In genomic region chr10:119268871-119269506, GRCh38 we compare ENCODE assay signal across 8 cellular contexts.
DNase-seq lines count a peak whose midpoint lies in the region; ATAC-seq, FAIRE-seq and TF ChIP-seq lines count a peak whose summit lies in the region.

No MANE protein-coding gene starts in this region.

- DNase-seq in activated CD4-positive, alpha-beta T cell treated with anti-CD3 and anti-CD28 coated beads, Interleukin-2, amount 10 ng/mL, durations not matched to agents 24 days and 14 days = peak; percentile 95
- peak; percentile 46 for DNase-seq in endothelial cell of umbilical vein (ENCODE audit: low read depth, low spot score)
- peak; percentile 20 for DNase-seq in stimulated activated CD8-positive, alpha-beta memory T cell treated with anti-CD3 and anti-CD28 coated beads, Interleukin-15, amount 100 ng/mL, for 24 hours (ENCODE audit: low read depth)
- DNase-seq in NCI-H1048 (lab: John Stamatoyannopoulos, UW) = no peak
- no peak for DNase-seq in superior temporal gyrus (ENCODE audit: extremely low spot score)
- DNase-seq in COR-L47 (lab: John Stamatoyannopoulos, UW) = no peak

- H2AFZ ChIP-seq in endothelial cell of umbilical vein (ENCODE audit: low read depth, low read length) = no peak overlapping the region

- H3K79me2 ChIP-seq in endothelial cell of umbilical vein (ENCODE audit: control insufficient read depth, insufficient read depth, low read length) = no peaks in the 10 kb centered on the region

- CTCF ChIA-PET in endothelial cell of umbilical vein (lab: Charles Lee) = interaction anchor here (0.6 to 2.6 kb wide), 5 partner anchors 22 to 100 kb away, joined by 3 to 20 read pairs (median 8); no protein-coding TSS in a partner anchor

- intact Hi-C loops in activated CD4-positive, alpha-beta T cell treated with anti-CD3 and anti-CD28 coated beads, Interleukin-2, amount 10 ng/mL, durations not matched to agents 24 days and 14 days (cut with micrococcal nuclease) = loop anchor here (1.0 to 2.0 kb wide), 5 partner anchors 15 to 60 kb away; no protein-coding TSS in a partner anchor
- intact Hi-C loops in endothelial cell of umbilical vein (cut with micrococcal nuclease) = no loop called here

- no peak for TF ChIP-seq POLR2A in endothelial cell of umbilical vein (IDR thresholded peaks at IDR 0.05; ENCODE audit: low read depth, low read length)

- no peaks in the 10 kb centered on the region for H3K27me3 ChIP-seq in endothelial cell of umbilical vein (ENCODE audit: control insufficient read depth in 2 of 2, insufficient read depth in 2 of 2, low read length in 2 of 2)

- no peak overlapping the region for H3K4me3 ChIP-seq in endothelial cell of umbilical vein (replicated peaks in 1 of 3; ENCODE audit: insufficient read depth in 1 of 3, low read depth in 1 of 3, low read length in 3 of 3)

- no peak for TF ChIP-seq CTCF in endothelial cell of umbilical vein (IDR thresholded peaks at IDR 0.05; ENCODE audit: extremely low read depth in 1 of 2, insufficient read depth in 1 of 2, low read depth in 1 of 2, low read length in 2 of 2)

- no peaks in the 10 kb centered on the region for H4K20me1 ChIP-seq in endothelial cell of umbilical vein (replicated peaks; ENCODE audit: control insufficient read depth, extremely low read depth, insufficient read depth, low read length)

- H3K27me3 Mint-ChIP-seq in activated CD4-positive, alpha-beta T cell treated with anti-CD3 and anti-CD28 coated beads, Interleukin-2, amount 10 ng/mL, durations not matched to agents 24 days and 14 days = no peaks in the 10 kb centered on the region

- peak overlapping the region; percentile 99 for H3K27ac Mint-ChIP-seq in activated CD4-positive, alpha-beta T cell treated with anti-CD3 and anti-CD28 coated beads, Interleukin-2, amount 10 ng/mL, durations not matched to agents 24 days and 14 days

- POLR2A ChIA-PET in endothelial cell of umbilical vein (lab: Charles Lee) = no interaction called here

- no peaks in the 10 kb centered on the region for H3K9me3 ChIP-seq in endothelial cell of umbilical vein (replicated peaks; ENCODE audit: control insufficient read depth, insufficient read depth, low read length)

- peak overlapping the region; percentile 75 for H3K4me3 Mint-ChIP-seq in activated CD4-positive, alpha-beta T cell treated with anti-CD3 and anti-CD28 coated beads, Interleukin-2, amount 10 ng/mL, durations not matched to agents 24 days and 14 days

- peak overlapping the region; percentile 62 for H3K27ac ChIP-seq in endothelial cell of umbilical vein (ENCODE audit: insufficient read depth, low read depth, low read length)

- FAIRE-seq in endothelial cell of umbilical vein (lab: Jason Lieb, UNC) = peak; percentile 15

- no TSS peak for BruUV-seq in endothelial cell of umbilical vein (replicated peaks; lab: Mats Ljungman, UMichigan)

- peaks cover 0 to 2% of the 10 kb centered on the region in 2 experiments for H3K36me3 ChIP-seq in endothelial cell of umbilical vein (ENCODE audit: control insufficient read depth in 2 of 2, extremely low read depth in 1 of 2, insufficient read depth in 2 of 2, low read length in 2 of 2)

- no peaks in the 10 kb centered on the region for H3K9me3 Mint-ChIP-seq in activated CD4-positive, alpha-beta T cell treated with anti-CD3 and anti-CD28 coated beads, Interleukin-2, amount 10 ng/mL, durations not matched to agents 24 days and 14 days

- ATAC-seq in GM18511 (IDR thresholded peaks at IDR 0.05; ENCODE audit: unreplicated experiment) (peak; percentile 89), HG02885 (IDR thresholded peaks at IDR 0.05; ENCODE audit: poor library complexity, unreplicated experiment) (peak; percentile 75)

- H3K9ac ChIP-seq in endothelial cell of umbilical vein (replicated peaks; ENCODE audit: extremely low read depth, insufficient read depth, low read length) = peak overlapping the region; percentile 17

- H3K9me1 ChIP-seq in endothelial cell of umbilical vein (replicated peaks; ENCODE audit: control insufficient read depth, extremely low read depth, insufficient read depth, low read length) = no peaks in the 10 kb centered on the region

- H3K36me3 Mint-ChIP-seq in activated CD4-positive, alpha-beta T cell treated with anti-CD3 and anti-CD28 coated beads, Interleukin-2, amount 10 ng/mL, durations not matched to agents 24 days and 14 days (ENCODE audit: low read depth) = peaks cover 19% of the 10 kb centered on the region

- dilution Hi-C loops in endothelial cell of umbilical vein (cut with MboI; ENCODE audit: extremely low pct_ligation_motif_present, low sequenced_read_pairs) = no loop called here

- H3K4me1 ChIP-seq in endothelial cell of umbilical vein (ENCODE audit: control insufficient read depth, extremely low read depth, insufficient read depth, low read length) = peaks cover 39% of the 10 kb centered on the region

- no peak overlapping the region for H3K4me2 ChIP-seq in endothelial cell of umbilical vein (ENCODE audit: insufficient read depth, low read length)

- H3K4me1 Mint-ChIP-seq in activated CD4-positive, alpha-beta T cell treated with anti-CD3 and anti-CD28 coated beads, Interleukin-2, amount 10 ng/mL, durations not matched to agents 24 days and 14 days = peaks cover 60% of the 10 kb centered on the region

TF ChIP-seq in endothelial cell of umbilical vein, 7 proteins besides CTCF, POLR2A, EP300 and RAD21:
- TF ChIP-seq MAX (IDR thresholded peaks at IDR 0.05; ENCODE audit: insufficient read depth, insufficient read length) = no peak
- TF ChIP-seq FOS (IDR thresholded peaks at IDR 0.05; ENCODE audit: borderline replicate concordance, insufficient read depth, low read length) = no peak
- TF ChIP-seq JUN (IDR thresholded peaks at IDR 0.05; ENCODE audit: borderline replicate concordance, insufficient read depth, insufficient read length, low read depth) = peak; percentile 30

Comparison
In these comparisons a context has a peak if more than half of its experiments do, and no peak if none do; other contexts are left out.
1. DNase-seq: peak in activated CD4-positive, alpha-beta T cell treated with anti-CD3 and anti-CD28 coated beads, Interleukin-2, amount 10 ng/mL, durations not matched to agents 24 days and 14 days (single experiment), endothelial cell of umbilical vein (single experiment) and stimulated activated CD8-positive, alpha-beta memory T cell treated with anti-CD3 and anti-CD28 coated beads, Interleukin-15, amount 100 ng/mL, for 24 hours (single experiment); none in NCI-H1048 (single experiment), superior temporal gyrus (single experiment) and COR-L47 (single experiment).